In genomic region chr5:56534102-56534501, GRCh38 we compare ENCODE assay signal across 1 cellular context.
TF ChIP-seq lines count a peak whose summit lies in the region.

No MANE protein-coding gene starts in this region.

TF ChIP-seq in HCT116, 20 proteins besides CTCF, POLR2A, EP300 and RAD21 (continued from another document):
- no peak for TF ChIP-seq ATF3 (IDR thresholded peaks at IDR 0.05)
